ENCODE assay signal across 21 cellular contexts in genomic region chr6:32879691-32880090, GRCh38. TPM values are rescaled to one million over a fixed set of nuclear protein-coding genes. Genes with fewer than 3 reads are reported as not detected.
DNase-seq lines count a peak whose midpoint lies in the region; ATAC-seq and TF ChIP-seq lines count a peak whose summit lies in the region.
"Had no signal": no experiment of that assay in that cellular context is flagged by ENCODE, and none has a peak within 500 bp of the region (broad histone marks: within the 10 kb centered on the region; RNA-seq: fewer than 3 reads in every experiment).

No MANE protein-coding gene starts in this region.

- no peaks in the 10 kb centered on the region for H3K9me3 Mint-ChIP-seq in dendritic cell treated with granulocyte-macrophage colony-stimulating factor and Interleukin-4, amounts not matched to agents 40 ng/mL and 50 ng/mL, for 4 days
- H3K9me3 Mint-ChIP-seq: CD4-positive, CD25-positive, alpha-beta regulatory T cell; IgD-negative memory B cell had no signal

- H3K27ac Mint-ChIP-seq in dendritic cell treated with granulocyte-macrophage colony-stimulating factor and Interleukin-4, amounts not matched to agents 40 ng/mL and 50 ng/mL, for 4 days: no peak overlapping the region
- H3K27ac Mint-ChIP-seq: IgD-negative memory B cell had no signal

- DNase-seq in SK-N-SH (no peak), spleen (peak; percentile 70), NCI-H510A (lab: John Stamatoyannopoulos, UW) (no peak)
- no peak for DNase-seq in activated CD4-positive, alpha-beta T cell treated with anti-CD3 and anti-CD28 coated beads for 48 hours
- DNase-seq: CD4-positive, CD25-positive, alpha-beta regulatory T cell; COR-L47; DMS 273 treated with DMSO at 0.1 percent for 48 hours; DND-41; GDM1; HCEC 1CT; MM.1S; NCI-H1092; NCI-H1694; NCI-H2081 treated with DMSO at 0.1 percent for 48 hours; NCI-H446 treated with DMSO at 0.1 percent for 48 hours; SHP77 had no signal

- H3K4me3 Mint-ChIP-seq in dendritic cell treated with granulocyte-macrophage colony-stimulating factor and Interleukin-4, amounts not matched to agents 40 ng/mL and 50 ng/mL, for 4 days: peak overlapping the region; percentile 15
- H3K4me3 Mint-ChIP-seq: CD4-positive, CD25-positive, alpha-beta regulatory T cell had no signal

- H3K36me3 Mint-ChIP-seq in dendritic cell treated with granulocyte-macrophage colony-stimulating factor and Interleukin-4, amounts not matched to agents 40 ng/mL and 50 ng/mL, for 4 days (ENCODE audit: low read depth): no peaks in the 10 kb centered on the region

- H3K4me1 ChIP-seq in SK-N-SH (ENCODE audit: control insufficient read depth in 1 of 2, insufficient read depth in 2 of 2, low read depth in 1 of 2, low read length in 1 of 2) (no peaks in the 10 kb centered on the region), spleen (peaks cover 0 to 5% (median 0%) of the 10 kb centered on the region in 6 donors)

- H3K36me3 ChIP-seq in SK-N-SH (replicated peaks in 1 of 2; ENCODE audit: control insufficient read depth in 1 of 2, insufficient read depth in 2 of 2, low read length in 1 of 2) (peaks cover 0 to 4% of the 10 kb centered on the region in 2 experiments), spleen (peaks cover 0 to 7% (median 0%) of the 10 kb centered on the region in 6 donors)

- POLR2A ChIA-PET in SK-N-SH (lab: Yijun Ruan, JAX): no interaction called here

- H3K4me2 ChIP-seq in SK-N-SH: peak overlapping the region; percentile 41; the same call in 1 of the 2 replicates

- no peak overlapping the region; a peak in 1 of 4 replicates for H3K4me3 ChIP-seq in SK-N-SH (ENCODE audit: low read depth in 2 of 2, low read length in 1 of 2)
- peak overlapping the region in 3 of 8 donors; percentile 16 to 56 (median 21) for H3K4me3 ChIP-seq in spleen
- H3K4me3 ChIP-seq: SK-N-MC had no signal

- CTCF ChIA-PET in SK-N-SH (lab: Yijun Ruan, JAX): interaction anchor here (0.6 to 4.0 kb wide), 9 partner anchors 8 to 105 kb away, joined by 3 to 32 read pairs (median 4); partner anchors contain the start of genes HLA-DMA and TAP2

- no peak overlapping the region for H2AFZ ChIP-seq in SK-N-SH (ENCODE audit: low read depth)

- WGBS in SK-N-SH (ENCODE audit: low lambda C conversion rate): 32% methylated on average over 34 of the region's 35 CpGs
- 50 to 67% (median 58%) methylated on average over 21 to 35 of the region's 35 CpGs for WGBS in spleen, 5 donors

- H3K9ac ChIP-seq in SK-N-SH: no peak overlapping the region

- TF ChIP-seq EP300 in SK-N-SH (IDR thresholded peaks at IDR 0.05; ENCODE audit: borderline replicate concordance in 1 of 2, low read depth in 1 of 2, low read length in 1 of 2): no peak

- no peaks in the 10 kb centered on the region for H3K79me2 ChIP-seq in SK-N-SH (ENCODE audit: insufficient read depth)

- peaks cover 42% of the 10 kb centered on the region for H3K27me3 ChIP-seq in SK-N-SH (ENCODE audit: insufficient read depth)
- peaks cover 0 to 13% (median 0%) of the 10 kb centered on the region in 7 donors for H3K27me3 ChIP-seq in spleen (replicated peaks in 1 of 7)

- H3K9me3 ChIP-seq in SK-N-SH: no peaks in the 10 kb centered on the region
- H3K9me3 ChIP-seq in spleen: no peaks in the 10 kb centered on the region

- no peaks in the 10 kb centered on the region for H3K9me2 ChIP-seq in SK-N-SH

- H3K4me1 Mint-ChIP-seq in dendritic cell treated with granulocyte-macrophage colony-stimulating factor and Interleukin-4, amounts not matched to agents 40 ng/mL and 50 ng/mL, for 4 days (ENCODE audit: low read depth): peaks cover 12% of the 10 kb centered on the region
- H3K4me1 Mint-ChIP-seq: CD4-positive, CD25-positive, alpha-beta regulatory T cell had no signal

- peaks cover 10% of the 10 kb centered on the region for H3F3A ChIP-seq in SK-N-SH (replicated peaks; ENCODE audit: insufficient read depth)

- H3K27me3 Mint-ChIP-seq in dendritic cell treated with granulocyte-macrophage colony-stimulating factor and Interleukin-4, amounts not matched to agents 40 ng/mL and 50 ng/mL, for 4 days: peaks cover 30% of the 10 kb centered on the region

- intact Hi-C loops in dendritic cell treated with granulocyte-macrophage colony-stimulating factor and Interleukin-4, amounts not matched to agents 40 ng/mL and 50 ng/mL, for 4 days (cut with micrococcal nuclease): loop anchor here (10.0 kb wide), 1 partner anchor 215 kb away; no protein-coding TSS in a partner anchor
- intact Hi-C loops in spleen (cut with DNase I; ENCODE audit: low total_unique reads): no loop called here

- no peak for TF ChIP-seq RAD21 in SK-N-SH (IDR thresholded peaks at IDR 0.05; ENCODE audit: low read length)

- H3K27ac ChIP-seq in SK-N-SH (ENCODE audit: low read depth in 2 of 2, low read length in 1 of 2) (no peak overlapping the region), spleen (no peak overlapping the region)
- H3K27ac ChIP-seq: 22Rv1, SK-N-MC had no signal

- TF ChIP-seq CTCF in SK-N-SH (IDR thresholded peaks at IDR 0.05): no peak
- no peak for TF ChIP-seq CTCF in spleen (IDR thresholded peaks at IDR 0.05 in 8 of 11, conservative IDR thresholded peaks at IDR 0.05 in 3 of 11)

- no peak for ATAC-seq in SK-N-SH treated with all-trans-retinoic acid at 6 μM for 48 hours

- TF ChIP-seq POLR2A in spleen (IDR thresholded peaks at IDR 0.05): no peak

- no peaks in the 10 kb centered on the region for H4K20me1 ChIP-seq in SK-N-SH (ENCODE audit: insufficient read depth)

TF ChIP-seq in SK-N-SH, 30 proteins besides CTCF, POLR2A, EP300 and RAD21:
- TF ChIP-seq JUND (IDR thresholded peaks at IDR 0.05): no peak
- no peak for TF ChIP-seq MEF2A (IDR thresholded peaks at IDR 0.05; ENCODE audit: borderline replicate concordance, low read depth)
- TF ChIP-seq FOXJ3 (CRISPR knock-in tag; IDR thresholded peaks at IDR 0.05): no peak
- TF ChIP-seq SMC3 (IDR thresholded peaks at IDR 0.05; ENCODE audit: low read depth, low read length): no peak
- TF ChIP-seq EZH2phosphoT487 (IDR thresholded peaks at IDR 0.05; ENCODE audit: borderline replicate concordance, low read depth): peak; percentile 92; the same call in 1 of the 2 replicates

TF ChIP-seq in SK-N-SH treated with all-trans-retinoic acid at 6 μM for 48 hours, 23 proteins besides CTCF, POLR2A, EP300 and RAD21:
- no peak for TF ChIP-seq CSRNP3 (CRISPR knock-in tag; IDR thresholded peaks at IDR 0.05)
- no peak for TF ChIP-seq POU6F1 (CRISPR knock-in tag; IDR thresholded peaks at IDR 0.05; ENCODE audit: borderline replicate concordance, low read depth)
- no peak for TF ChIP-seq BACH2 (CRISPR knock-in tag; IDR thresholded peaks at IDR 0.05; ENCODE audit: borderline replicate concordance)
- TF ChIP-seq CSDC2 (CRISPR knock-in tag; IDR thresholded peaks at IDR 0.05): no peak
- TF ChIP-seq ZC3H10 (CRISPR knock-in tag; IDR thresholded peaks at IDR 0.05): no peak
- TF ChIP-seq ESRRG (CRISPR knock-in tag; IDR thresholded peaks at IDR 0.05): no peak

RNA-seq across cellular contexts. Expression of gene PSMB9, which starts 25.7 kb away (rescaled TPM):
- polyA plus RNA-seq in SK-N-SH (2012; rRNA removed) (52.4 and 83.7 TPM in 2 replicates), spleen (100 to 1,000 TPM; 172 to 328 (median 204) TPM)
- 51.2 and 54.6 TPM in 2 replicates for polyA plus RNA-seq in SK-N-SH (2012; cell fraction: cytosol; rRNA removed)
- polyA plus RNA-seq in SK-N-SH (2012; cell fraction: nucleus; rRNA removed): 25.2 and 32.3 TPM in 2 replicates
- total RNA-seq in spleen: 100 to 1,000 TPM; 141 to 206 (median 169) TPM

RNA-seq across cellular contexts. Expression of gene TAP1, which starts 26.2 kb away (rescaled TPM):
- polyA plus RNA-seq in SK-N-SH (2012; rRNA removed) (31.1 and 35.7 TPM in 2 replicates), spleen (100 to 1,000 TPM in 2 of 3 donors, 10 to 100 TPM in 1; 98.5 to 154 (median 133) TPM)
- 21.3 and 29.1 TPM in 2 replicates for polyA plus RNA-seq in SK-N-SH (2012; cell fraction: cytosol; rRNA removed)
- 34.6 and 35.9 TPM in 2 replicates for polyA plus RNA-seq in SK-N-SH (2012; cell fraction: nucleus; rRNA removed)
- total RNA-seq in spleen: 100 to 1,000 TPM; 108 to 172 (median 147) TPM

RNA-seq across cellular contexts. Expression of gene PSMB8, which starts 35.8 kb away (rescaled TPM):
- polyA plus RNA-seq in SK-N-SH (2012; rRNA removed) (52.8 and 55.7 TPM in 2 replicates), spleen (100 to 1,000 TPM; 248 to 288 (median 279) TPM)
- polyA plus RNA-seq in SK-N-SH (2012; cell fraction: cytosol; rRNA removed): 46.3 and 55.0 TPM in 2 replicates
- polyA plus RNA-seq in SK-N-SH (2012; cell fraction: nucleus; rRNA removed): 36.6 and 41.1 TPM in 2 replicates
- 100 to 1,000 TPM; 109 to 156 (median 147) TPM for total RNA-seq in spleen

RNA-seq across cellular contexts. Expression of gene TAP2, which starts 41.2 kb away (rescaled TPM):
- polyA plus RNA-seq in SK-N-SH (2012; rRNA removed): 14.0 and 19.9 TPM in 2 replicates
- polyA plus RNA-seq in SK-N-SH (2012; cell fraction: cytosol; rRNA removed): 10.9 and 11.2 TPM in 2 replicates
- polyA plus RNA-seq in SK-N-SH (2012; cell fraction: nucleus; rRNA removed): 48.4 and 53.9 TPM in 2 replicates
- total RNA-seq in spleen: 100 to 1,000 TPM in 1 of 7 donors, 10 to 100 TPM in 6; 33.0 to 106 (median 77.9) TPM
- polyA plus RNA-seq in spleen: 10 to 100 TPM; 26.4 to 40.9 (median 34.0) TPM
